ENCODE assay signal across 8 cellular contexts in genomic region chr17:74493381-74493833, GRCh38. TPM values are rescaled to one million over a fixed set of nuclear protein-coding genes. Genes with fewer than 3 reads are reported as not detected.
DNase-seq lines count a peak whose midpoint lies in the region; ATAC-seq and TF ChIP-seq lines count a peak whose summit lies in the region.

No MANE protein-coding gene starts in this region.

- H3K4me1 ChIP-seq in adrenal gland (replicated peaks in 1 of 2) (no peaks in the 10 kb centered on the region), psoas muscle (peaks cover 14% of the 10 kb centered on the region)

- H3K27ac ChIP-seq in adrenal gland (no peak overlapping the region), psoas muscle (peak overlapping the region; percentile 4)

- peak; percentile 90 for TF ChIP-seq CTCF in GM12865 (IDR thresholded peaks at IDR 0.05; ENCODE audit: insufficient read depth, low read depth, low read length, missing control alignments)
- TF ChIP-seq CTCF in adrenal gland (IDR thresholded peaks at IDR 0.05): peak; percentile 84 to 90 (median 86)
- peak; percentile 95 for TF ChIP-seq CTCF in psoas muscle (IDR thresholded peaks at IDR 0.05)

- 37 to 44% (median 39%) methylated on average over 10 to 11 of the region's 11 CpGs for WGBS in adrenal gland, 4 donors
- WGBS in psoas muscle, 3 donors: 30 to 36% (median 33%) methylated on average over 11 of the region's 11 CpGs

- peak; percentile 71 to 78 for ATAC-seq in left cardiac atrium
- peak; percentile 89 to 98 (median 96) for ATAC-seq in psoas muscle
- no peak for ATAC-seq in HG02763 (IDR thresholded peaks at IDR 0.05; ENCODE audit: unreplicated experiment)

- H3K36me3 ChIP-seq in MG63 (no peaks in the 10 kb centered on the region), adrenal gland (replicated peaks in 1 of 2) (no peaks in the 10 kb centered on the region), psoas muscle (ENCODE audit: insufficient read depth in 1 of 2, low read depth in 1 of 2) (no peaks in the 10 kb centered on the region)

- no peak for TF ChIP-seq POLR2A in adrenal gland (IDR thresholded peaks at IDR 0.05)

- H3K27me3 ChIP-seq in MG63 (no peaks in the 10 kb centered on the region; the same call in 1 of the 2 replicates), adrenal gland (no peaks in the 10 kb centered on the region), psoas muscle (ENCODE audit: insufficient read depth in 3 of 3, low read length in 2 of 3) (no peaks in the 10 kb centered on the region)

- intact Hi-C loops in adrenal gland (cut with DNase I) (no loop called here), left cardiac atrium (cut with DNase I) (no loop called here), psoas muscle (cut with DNase I) (loop anchor here (1.0 to 5.0 kb wide), 4 partner anchors 36 to 191 kb away; partner anchors contain the start of gene GPR142 (in 1 of the 2))

- H3K4me3 ChIP-seq in GM12865 (ENCODE audit: low read depth, low read length) (no peak overlapping the region), MG63 (no peak overlapping the region), adrenal gland (no peak overlapping the region), psoas muscle (no peak overlapping the region)

- no peaks in the 10 kb centered on the region for H3K9me3 ChIP-seq in MG63
- H3K9me3 ChIP-seq in adrenal gland (replicated peaks in 1 of 3): no peaks in the 10 kb centered on the region
- no peaks in the 10 kb centered on the region for H3K9me3 ChIP-seq in psoas muscle

- DNase-seq in GM12865 (ENCODE audit: low read depth): peak; percentile 74
- peak; percentile 63 for DNase-seq in MG63
- DNase-seq in T follicular helper cell (ENCODE audit: low read depth): peak; percentile 45
- DNase-seq in adrenal gland: peak; percentile 65 to 85 (median 74)
- peak; percentile 64 for DNase-seq in left cardiac atrium
- peak; percentile 61 to 81 for DNase-seq in psoas muscle
- DNase-seq in 8988T: no peak

RNA-seq across cellular contexts. Expression of gene CD300A, which starts 27.0 kb away (rescaled TPM):
- total RNA-seq in MG63 (2014; rRNA removed; shearing (Covaris generic); ENCODE audit: low replicate concordance): not detected in 2 replicates
- total RNA-seq in adrenal gland: 10 to 100 TPM in 6 of 8 donors, 1 to 10 TPM in 2; 6.0 to 26.6 (median 15.9) TPM
- 10 to 100 TPM in 1 of 3 donors, 1 to 10 TPM in 2; 7.3 to 11.7 (median 8.5) TPM for polyA plus RNA-seq in adrenal gland
- total RNA-seq in left cardiac atrium: 1 to 10 TPM; 2.9 to 5.7 TPM
- total RNA-seq in psoas muscle: 1 to 10 TPM in 2 of 4 donors, under 1 TPM in 2; 0.54 to 2.4 (median 1.2) TPM
- polyA plus RNA-seq in psoas muscle: under 1 TPM; 0.29 to 0.69 (median 0.38) TPM

RNA-seq across cellular contexts. Expression of gene CD300LB, which starts 37.9 kb away (rescaled TPM):
- total RNA-seq in MG63 (2014; rRNA removed; shearing (Covaris generic); ENCODE audit: low replicate concordance): not detected in 2 replicates
- under 1 TPM in 7 of 8 donors, not detected in 1; 0.18 to 0.95 (median 0.28) TPM for total RNA-seq in adrenal gland
- under 1 TPM; 0.24 to 0.40 (median 0.30) TPM for polyA plus RNA-seq in adrenal gland
- under 1 TPM; 0.29 to 0.32 TPM for total RNA-seq in left cardiac atrium
- total RNA-seq in psoas muscle: under 1 TPM in 2 of 4 donors, not detected in 2; 0.11 to 0.15 TPM
- under 1 TPM in 2 of 3 donors, not detected in 1; 0.01 to 0.05 TPM for polyA plus RNA-seq in psoas muscle

RNA-seq across cellular contexts. Expression of gene CD300C, which starts 52.5 kb away (rescaled TPM):
- total RNA-seq in MG63 (2014; rRNA removed; shearing (Covaris generic); ENCODE audit: low replicate concordance): 0.52 TPM in 1 of 2 replicates, not detected in the other
- total RNA-seq in adrenal gland (1 to 10 TPM in 7 of 8 donors, not detected in 1; 2.1 to 4.5 (median 2.6) TPM), left cardiac atrium (1 to 10 TPM; 1.6 to 2.1 TPM), psoas muscle (under 1 TPM; 0.32 to 0.44 (median 0.41) TPM)
- polyA plus RNA-seq in adrenal gland (1 to 10 TPM in 2 of 3 donors, under 1 TPM in 1; 0.64 to 1.2 (median 1.0) TPM), psoas muscle (under 1 TPM; 0.03 to 0.27 (median 0.18) TPM)

Comparison
In these comparisons a context has a peak if more than half of its experiments do, and no peak if none do; other contexts are left out.
1. intact Hi-C loops: an anchor here in psoas muscle (1.0 to 5.0 kb wide); none called in adrenal gland and left cardiac atrium.